Comparison of ENCODE assay signal across 14 cellular contexts in genomic region chr2:158667567-158667966, GRCh38.
DNase-seq lines count a peak whose midpoint lies in the region; TF ChIP-seq lines count a peak whose summit lies in the region.
"Had no signal": no experiment of that assay in that cellular context is flagged by ENCODE, and none has a peak within 500 bp of the region (broad histone marks: within the 10 kb centered on the region; RNA-seq: fewer than 3 reads in every experiment).

No MANE protein-coding gene starts in this region.

- no peaks in the 10 kb centered on the region for H3K27me3 Mint-ChIP-seq in type B pancreatic cell
- H3K27me3 Mint-ChIP-seq: activated CD4-positive, alpha-beta T cell treated with anti-CD3 and anti-CD28 coated beads for 36 hours; CD4-positive, alpha-beta memory T cell had no signal

- H3K4me1 Mint-ChIP-seq in type B pancreatic cell (ENCODE audit: unreplicated experiment): peaks cover 18% of the 10 kb centered on the region
- H3K4me1 Mint-ChIP-seq: activated CD4-positive, alpha-beta T cell treated with anti-CD3 and anti-CD28 coated beads for 36 hours; CD4-positive, alpha-beta memory T cell had no signal

- H3K9me3 Mint-ChIP-seq in type B pancreatic cell: no peaks in the 10 kb centered on the region
- H3K9me3 Mint-ChIP-seq: CD4-positive, alpha-beta memory T cell had no signal

- H3K27ac Mint-ChIP-seq in type B pancreatic cell: no peak overlapping the region
- H3K27ac Mint-ChIP-seq: activated CD4-positive, alpha-beta T cell treated with anti-CD3 and anti-CD28 coated beads for 36 hours had no signal

- H2AFZ ChIP-seq in osteoblast (ENCODE audit: low read length): no peak overlapping the region
- H2AFZ ChIP-seq: parathyroid adenoma had no signal

- peaks cover 47% of the 10 kb centered on the region for H3K36me3 Mint-ChIP-seq in type B pancreatic cell

- no peak overlapping the region for H3K9ac ChIP-seq in adipocyte (ENCODE audit: low read length)
- H3K9ac ChIP-seq: parathyroid adenoma had no signal

- no peaks in the 10 kb centered on the region for H3K79me2 ChIP-seq in osteoblast (ENCODE audit: insufficient read depth, low read length)
- H3K79me2 ChIP-seq: parathyroid adenoma had no signal

- H3K4me2 ChIP-seq in osteoblast (ENCODE audit: insufficient read depth, low read length): peak overlapping the region; percentile 37

- H3K4me1 ChIP-seq in adipocyte (ENCODE audit: control insufficient read depth, insufficient read depth, low read length) (peaks cover 26% of the 10 kb centered on the region), osteoblast (ENCODE audit: insufficient read depth, low read length) (peaks cover 37% of the 10 kb centered on the region)
- H3K4me1 ChIP-seq: parathyroid adenoma had no signal

- H3K27ac ChIP-seq in osteoblast (ENCODE audit: low read depth, low read length): peak overlapping the region; percentile 84
- H3K27ac ChIP-seq: parathyroid adenoma had no signal

- H3K4me3 Mint-ChIP-seq in type B pancreatic cell: no peak overlapping the region
- H3K4me3 Mint-ChIP-seq: activated CD4-positive, alpha-beta T cell treated with anti-CD3 and anti-CD28 coated beads for 36 hours; CD4-positive, alpha-beta memory T cell had no signal

- DNase-seq in ELR (ENCODE audit: low read depth) (peak; percentile 88), adipocyte (ENCODE audit: low read depth) (peak; percentile 9), fibroblast of peridontal ligament (ENCODE audit: extremely low read depth) (peak; percentile 23), osteoblast (ENCODE audit: insufficient read length, low spot score, missing footprints) (no peak), NCI-H1048 (lab: John Stamatoyannopoulos, UW) (no peak), NCI-H345 (lab: John Stamatoyannopoulos, UW) (no peak), type B pancreatic cell (ENCODE audit: extremely low spot score, unreplicated experiment) (no peak)
- no peak for DNase-seq in stimulated activated naive CD4-positive, alpha-beta T cell treated with Interleukin-2 at 50 U/mL for 16 hours (lab: John Stamatoyannopoulos, UW)
- DNase-seq: activated CD4-positive, alpha-beta T cell treated with anti-CD3 and anti-CD28 coated beads for 36 hours; glutamatergic neuron; NCI-H82; stimulated activated naive CD8-positive, alpha-beta T cell treated with anti-CD3 and anti-CD28 coated beads, Interleukin-15, Interleukin-2, amounts not matched to agents 100 U/mL and 50 U/mL, for 24 hours had no signal

- H3K4me3 ChIP-seq in adipocyte (ENCODE audit: low read length) (no peak overlapping the region), osteoblast (ENCODE audit: insufficient read depth, low read length) (no peak overlapping the region)

- H3K36me3 ChIP-seq in adipocyte (ENCODE audit: control insufficient read depth, insufficient read depth, low read length, severe bottlenecking) (peaks cover 21% of the 10 kb centered on the region), osteoblast (ENCODE audit: insufficient read depth, low read length) (peaks cover 44% of the 10 kb centered on the region)

- TF ChIP-seq CTCF in osteoblast (IDR thresholded peaks at IDR 0.05; ENCODE audit: extremely low read depth, low read depth, low read length): no peak
- TF ChIP-seq CTCF in type B pancreatic cell (conservative IDR thresholded peaks at IDR 0.05): no peak

- H3K27me3 ChIP-seq in adipocyte (replicated peaks; ENCODE audit: control insufficient read depth, insufficient read depth, low read length) (no peaks in the 10 kb centered on the region), osteoblast (ENCODE audit: insufficient read depth, low read length) (no peaks in the 10 kb centered on the region)

- H3K9me3 ChIP-seq in adipocyte (ENCODE audit: control insufficient read depth, low read length) (no peaks in the 10 kb centered on the region), osteoblast (ENCODE audit: low read depth, low read length) (no peaks in the 10 kb centered on the region)

- H4K20me1 ChIP-seq in osteoblast (ENCODE audit: insufficient read depth, low read length): peaks cover 5% of the 10 kb centered on the region

Comparison
In these comparisons a context has a peak if more than half of its experiments do, and no peak if none do; other contexts are left out.
1. DNase-seq: peak in ELR (single experiment), adipocyte (single experiment) and fibroblast of peridontal ligament (single experiment); none in osteoblast (single experiment), NCI-H1048 (single experiment), NCI-H345 (single experiment), stimulated activated naive CD4-positive, alpha-beta T cell treated with Interleukin-2 at 50 U/mL for 16 hours (single experiment) and type B pancreatic cell (single experiment).